ENCODE assay signal across 16 cellular contexts in genomic region chr4:79597266-79597665, GRCh38.
DNase-seq lines count a peak whose midpoint lies in the region; ATAC-seq and TF ChIP-seq lines count a peak whose summit lies in the region.
"Had no signal": no experiment of that assay in that cellular context is flagged by ENCODE, and none has a peak within 500 bp of the region (broad histone marks: within the 10 kb centered on the region; RNA-seq: fewer than 3 reads in every experiment).

No MANE protein-coding gene starts in this region.

- intact Hi-C loops in prostate gland (cut with DNase I) = loop anchor here (10.0 kb wide), 1 partner anchor 228 kb away; no protein-coding TSS in a partner anchor

- H3K27ac ChIP-seq in prostate gland = peak overlapping the region; percentile 77 to 87

- H3K9me3 ChIP-seq in prostate gland = no peaks in the 10 kb centered on the region

- ATAC-seq in HG02840 (IDR thresholded peaks at IDR 0.05; ENCODE audit: low FRiP score, unreplicated experiment) (no peak), HG03139 (IDR thresholded peaks at IDR 0.05; ENCODE audit: unreplicated experiment) (no peak)
- ATAC-seq: GM23338, SK-N-SH treated with all-trans-retinoic acid at 6 μM for 48 hours had no signal

- H3K4me3 ChIP-seq in NB4 (ENCODE audit: low read depth, low read length) (no peak overlapping the region), epithelial cell of esophagus (ENCODE audit: low read length) (no peak overlapping the region), prostate gland (no peak overlapping the region)
- H3K4me3 ChIP-seq: GM23338 had no signal

- no peaks in the 10 kb centered on the region for H3K36me3 ChIP-seq in prostate gland

- H3K4me1 ChIP-seq in prostate gland (replicated peaks) = peaks cover 16% of the 10 kb centered on the region

- DNase-seq in DMS 273 treated with DMSO at 0.1 percent for 48 hours (lab: John Stamatoyannopoulos, UW) (peak; percentile 81), NB4 (ENCODE audit: low read depth) (peak; percentile 16), epithelial cell of esophagus (ENCODE audit: low read depth) (peak; percentile 79), prostate gland (ENCODE audit: low spot score) (no peak), superior temporal gyrus (ENCODE audit: extremely low spot score) (no peak)
- no peak for DNase-seq in stimulated activated CD4-positive, alpha-beta T cell treated with anti-CD3 and anti-CD28 coated beads, Interleukin-12 subunit alpha, Interleukin-12 subunit beta, amount 100 ng/mL, for 4 hours
- DNase-seq: activated gamma-delta T cell; CD8-positive, alpha-beta memory T cell; effector memory CD4-positive, alpha-beta T cell; islet precursor cell; NCI-H1105; stimulated activated CD4-positive, alpha-beta T cell treated with anti-CD3 and anti-CD28 coated beads, Interleukin-15, amount 100 ng/mL, for 24 hours had no signal

- no peak for TF ChIP-seq CTCF in NB4 (IDR thresholded peaks at IDR 0.05; ENCODE audit: low read depth, low read length)
- TF ChIP-seq CTCF in epithelial cell of esophagus (IDR thresholded peaks at IDR 0.05; ENCODE audit: insufficient read depth, low read depth, low read length, missing control alignments) = no peak
- TF ChIP-seq CTCF in prostate gland (IDR thresholded peaks at IDR 0.05) = no peak

- TF ChIP-seq POLR2A in NB4 (IDR thresholded peaks at IDR 0.05; ENCODE audit: extremely low read depth, insufficient read length) (no peak), prostate gland (IDR thresholded peaks at IDR 0.05) (no peak)

- 30% methylated on average over 2 of the region's 2 CpGs for WGBS in prostate gland

- no peaks in the 10 kb centered on the region for H3K27me3 ChIP-seq in prostate gland (replicated peaks; ENCODE audit: insufficient read depth)

Comparison
In these comparisons a context has a peak if more than half of its experiments do, and no peak if none do; other contexts are left out.
1. DNase-seq: peak in DMS 273 treated with DMSO at 0.1 percent for 48 hours (single experiment), NB4 (single experiment) and epithelial cell of esophagus (single experiment); none in prostate gland (single experiment), superior temporal gyrus (single experiment) and stimulated activated CD4-positive, alpha-beta T cell treated with anti-CD3 and anti-CD28 coated beads, Interleukin-12 subunit alpha, Interleukin-12 subunit beta, amount 100 ng/mL, for 4 hours (single experiment).